In genomic region chr22:17105143-17106129, GRCh38 we compare ENCODE assay signal across 24 cellular contexts. TPM values are rescaled to one million over a fixed set of nuclear protein-coding genes. Genes with fewer than 3 reads are reported as not detected.
A peak's percentile ranks its signal among the peaks of the same experiment; 100 is the strongest.
DNase-seq lines count a peak whose midpoint lies in the region; ATAC-seq and TF ChIP-seq lines count a peak whose summit lies in the region.
"Had no signal": no experiment of that assay in that cellular context is flagged by ENCODE, and none has a peak within 500 bp of the region (broad histone marks: within the 10 kb centered on the region; RNA-seq: fewer than 3 reads in every experiment).

No MANE protein-coding gene starts in this region.

- H3K4me1 ChIP-seq in CD4-positive, alpha-beta memory T cell (ENCODE audit: insufficient read depth, low read length): peaks cover 41% of the 10 kb centered on the region
- H3K4me1 ChIP-seq in osteoblast (ENCODE audit: insufficient read depth, low read length) (no peaks in the 10 kb centered on the region), OCI-LY7 (ENCODE audit: insufficient read depth, low read length, poor library complexity, severe bottlenecking) (no peaks in the 10 kb centered on the region)
- H3K4me1 ChIP-seq: ascending aorta had no signal

- H3K27me3 ChIP-seq in CD4-positive, alpha-beta memory T cell (ENCODE audit: insufficient read depth, low read length): no peaks in the 10 kb centered on the region
- H3K27me3 ChIP-seq in osteoblast (ENCODE audit: insufficient read depth, low read length): no peaks in the 10 kb centered on the region
- H3K27me3 ChIP-seq: ascending aorta, dorsolateral prefrontal cortex had no signal

- POLR2A ChIA-PET in CD4-positive, alpha-beta memory T cell (lab: Charles Lee; ENCODE audit: partially characterized antibody): interaction anchor here (1.1 to 1.9 kb wide), 3 partner anchors 12 to 21 kb away, joined by 3 to 17 read pairs (median 5); partner anchors contain the start of gene IL17RA
- POLR2A ChIA-PET in OCI-LY7 (lab: Charles Lee): interaction anchor here (0.7 kb wide), 1 partner anchor 447 kb away, joined by 4 read pairs; no protein-coding TSS in a partner anchor

- intact Hi-C loops in CD4-positive, alpha-beta memory T cell (cut with micrococcal nuclease): loop anchor here (2.0 kb wide), 1 partner anchor 19 kb away; no protein-coding TSS in a partner anchor
- intact Hi-C loops in OCI-LY7 (cut with micrococcal nuclease; ENCODE audit: unreplicated experiment): no loop called here

- no peaks in the 10 kb centered on the region for H3K9me3 Mint-ChIP-seq in activated T-cell treated with anti-CD3 and anti-CD28 coated beads, Interleukin-2, amount 50 U/mL, for 72 hours
- H3K9me3 Mint-ChIP-seq in CD4-positive, alpha-beta memory T cell: no peaks in the 10 kb centered on the region
- H3K9me3 Mint-ChIP-seq: T-helper 1 cell treated with Interleukin-12 subunit alpha and Interleukin-12 subunit beta and Interleukin-4 antibody, amounts not matched to agents 30 μg/mL and 1 μg/mL, for 36 hours had no signal

- H3K9me2 ChIP-seq in OCI-LY7 (ENCODE audit: insufficient read depth, low read length): no peaks in the 10 kb centered on the region

- TF ChIP-seq CTCF in osteoblast (IDR thresholded peaks at IDR 0.05; ENCODE audit: extremely low read depth, low read depth, low read length): no peak
- no peak for TF ChIP-seq CTCF in OCI-LY7 (conservative IDR thresholded peaks at IDR 0.05; ENCODE audit: low read length)

- BruUV-seq in OCI-LY7 (replicated peaks; lab: Mats Ljungman, UMichigan): no TSS peak

- peaks cover 50% of the 10 kb centered on the region for H3K4me1 Mint-ChIP-seq in activated T-cell treated with anti-CD3 and anti-CD28 coated beads, Interleukin-2, amount 50 U/mL, for 72 hours (ENCODE audit: low read depth)
- peaks cover 31 to 67% (median 49%) of the 10 kb centered on the region in 4 donors for H3K4me1 Mint-ChIP-seq in CD4-positive, alpha-beta memory T cell
- H3K4me1 Mint-ChIP-seq in T-helper 17 cell: peaks cover 27% of the 10 kb centered on the region

- no peak overlapping the region for H3K4me3 ChIP-seq in CD4-positive, alpha-beta memory T cell (ENCODE audit: low read length in 2 of 2)
- H3K4me3 ChIP-seq in osteoblast (ENCODE audit: insufficient read depth, low read length) (no peak overlapping the region), OCI-LY7 (ENCODE audit: low read depth, low read length, poor library complexity, severe bottlenecking) (no peak overlapping the region)
- H3K4me3 ChIP-seq: ascending aorta, dorsolateral prefrontal cortex had no signal

- H2AFZ ChIP-seq in osteoblast (ENCODE audit: low read length): no peak overlapping the region
- H2AFZ ChIP-seq in OCI-LY7 (ENCODE audit: low read length): no peak overlapping the region

- CTCF ChIA-PET in CD4-positive, alpha-beta memory T cell (lab: Charles Lee; ENCODE audit: partially characterized antibody): interaction anchor here (0.9 kb wide), 1 partner anchor 8 kb away, joined by 3 read pairs; no protein-coding TSS in a partner anchor
- CTCF ChIA-PET in OCI-LY7 (lab: Charles Lee; ENCODE audit: unreplicated experiment): no interaction called here

- no peak overlapping the region for H3K4me2 ChIP-seq in osteoblast (ENCODE audit: insufficient read depth, low read length)
- H3K4me2 ChIP-seq in OCI-LY7 (ENCODE audit: low read length): no peak overlapping the region

- no peaks in the 10 kb centered on the region for H3K27me3 Mint-ChIP-seq in activated T-cell treated with anti-CD3 and anti-CD28 coated beads, Interleukin-2, amount 50 U/mL, for 72 hours (ENCODE audit: low read depth)
- H3K27me3 Mint-ChIP-seq in CD4-positive, alpha-beta memory T cell: no peaks in the 10 kb centered on the region
- no peaks in the 10 kb centered on the region for H3K27me3 Mint-ChIP-seq in T-helper 17 cell

- H3K79me2 ChIP-seq in osteoblast (ENCODE audit: insufficient read depth, low read length): no peaks in the 10 kb centered on the region
- no peaks in the 10 kb centered on the region for H3K79me2 ChIP-seq in OCI-LY7 (ENCODE audit: insufficient read depth, low read depth, low read length)

- H3K27ac ChIP-seq in CD4-positive, alpha-beta memory T cell (ENCODE audit: low read depth, low read length): no peak overlapping the region
- H3K27ac ChIP-seq in osteoblast (ENCODE audit: low read depth, low read length) (no peak overlapping the region), OCI-LY7 (ENCODE audit: low read depth, low read length, poor library complexity, severe bottlenecking) (no peak overlapping the region)
- H3K27ac ChIP-seq: ascending aorta, C4-2B had no signal

- DNase-seq in activated T-cell treated with anti-CD3 and anti-CD28 coated beads, Interleukin-2, amount 50 U/mL, for 72 hours: no peak
- no peak for DNase-seq in activated T-cell treated with anti-CD3 and anti-CD28 coated beads, Interleukin-2, amount 50 U/mL, for 1 hour
- no peak for DNase-seq in CD4-positive, alpha-beta memory T cell
- DNase-seq in T-helper 17 cell (no peak), osteoblast (ENCODE audit: insufficient read length, low spot score, missing footprints) (peak; percentile 80), OCI-LY7 (ENCODE audit: low spot score) (no peak), putamen (ENCODE audit: low spot score) (no peak)
- DNase-seq: ACHN; activated CD4-positive, alpha-beta T cell treated with anti-CD3 and anti-CD28 coated beads for 48 hours; central memory CD4-positive, alpha-beta T cell; dorsolateral prefrontal cortex; islet precursor cell; midbrain; NCI-H1105 treated with DMSO at 0.1 percent for 48 hours; NCI-H2029 treated with DMSO at 0.1 percent for 48 hours; NCI-H2227 treated with DMSO at 0.1 percent for 48 hours; NCI-H69; RPMI8226; stimulated activated CD8-positive, alpha-beta memory T cell treated with anti-CD3 and anti-CD28 coated beads, Interleukin-4, amount 100 ng/mL, for 48 hours; substantia nigra had no signal

- peak overlapping the region in 1 of 2 donors; percentile 41 for H3K4me3 Mint-ChIP-seq in activated T-cell treated with anti-CD3 and anti-CD28 coated beads, Interleukin-2, amount 50 U/mL, for 72 hours
- H3K4me3 Mint-ChIP-seq in CD4-positive, alpha-beta memory T cell: peak overlapping the region in 1 of 8 donors; percentile 78
- peak overlapping the region; percentile 36 for H3K4me3 Mint-ChIP-seq in T-helper 17 cell

- H3K36me3 Mint-ChIP-seq in activated T-cell treated with anti-CD3 and anti-CD28 coated beads, Interleukin-2, amount 50 U/mL, for 72 hours (ENCODE audit: insufficient read depth in 2 of 2): peaks cover 16 to 18% of the 10 kb centered on the region in 2 donors
- H3K36me3 Mint-ChIP-seq in CD4-positive, alpha-beta memory T cell: peaks cover 55 to 69% of the 10 kb centered on the region in 2 donors
- H3K36me3 Mint-ChIP-seq in T-helper 17 cell (ENCODE audit: low read depth): peaks cover 12% of the 10 kb centered on the region

- no peaks in the 10 kb centered on the region for H4K20me1 ChIP-seq in osteoblast (ENCODE audit: insufficient read depth, low read length)
- H4K20me1 ChIP-seq in OCI-LY7 (ENCODE audit: insufficient read depth, low read length): no peaks in the 10 kb centered on the region

- H3K9me3 ChIP-seq in CD4-positive, alpha-beta memory T cell (ENCODE audit: control insufficient read depth in 1 of 2, low read length in 2 of 2): no peaks in the 10 kb centered on the region
- H3K9me3 ChIP-seq in T-helper 17 cell (ENCODE audit: control insufficient read depth, low read length, poor library complexity, severe bottlenecking): no peaks in the 10 kb centered on the region
- no peaks in the 10 kb centered on the region for H3K9me3 ChIP-seq in osteoblast (ENCODE audit: low read depth, low read length)
- no peaks in the 10 kb centered on the region for H3K9me3 ChIP-seq in OCI-LY7 (ENCODE audit: low read length)
- H3K9me3 ChIP-seq: ascending aorta had no signal

- peak overlapping the region; percentile 79 for H3K27ac Mint-ChIP-seq in activated T-cell treated with anti-CD3 and anti-CD28 coated beads, Interleukin-2, amount 50 U/mL, for 72 hours
- peak overlapping the region in 5 of 7 donors; percentile 15 to 85 (median 62) for H3K27ac Mint-ChIP-seq in CD4-positive, alpha-beta memory T cell
- peak overlapping the region; percentile 79 for H3K27ac Mint-ChIP-seq in T-helper 17 cell

- peaks cover 87% of the 10 kb centered on the region for H3K36me3 ChIP-seq in CD4-positive, alpha-beta memory T cell (ENCODE audit: insufficient read depth, low read length)
- peaks cover 16% of the 10 kb centered on the region for H3K36me3 ChIP-seq in osteoblast (ENCODE audit: insufficient read depth, low read length)
- H3K36me3 ChIP-seq in OCI-LY7 (ENCODE audit: insufficient read depth, low read length): peaks cover 12% of the 10 kb centered on the region; the same call in 1 of the 2 replicates

- ATAC-seq in activated T-cell treated with anti-CD3 and anti-CD28 coated beads, Interleukin-2, amount 50 U/mL, for 72 hours (replicated peaks in 1 of 2): no peak
- ATAC-seq in T-helper 17 cell: no peak
- ATAC-seq in HG02763 (IDR thresholded peaks at IDR 0.05; ENCODE audit: unreplicated experiment): no peak

RNA-seq across cellular contexts. Expression of gene TMEM121B, which starts 15.7 kb away (rescaled TPM):
- under 1 TPM; 0.07 TPM for total RNA-seq in activated T-cell treated with anti-CD3 and anti-CD28 coated beads, Interleukin-2, amount 50 U/mL, for 72 hours
- under 1 TPM in 1 of 2 experiments, not detected in 1; 0.12 TPM for total RNA-seq in CD4-positive, alpha-beta memory T cell
- polyA plus RNA-seq in CD4-positive, alpha-beta memory T cell: not detected
- total RNA-seq in T-helper 17 cell (under 1 TPM in 1 of 2 donors, not detected in 1; 0.20 TPM), osteoblast (under 0.01 TPM in 1 of 2 replicates, not detected in the other), OCI-LY7 (2022) (0.09 and 0.15 TPM in 2 replicates)
- total RNA-seq in OCI-LY7 (2014; rRNA removed; shearing (Covaris generic)): 0.32 and 0.33 TPM in 2 replicates

RNA-seq across cellular contexts. Expression of gene IL17RA, which starts 20.6 kb away (rescaled TPM):
- 10 to 100 TPM; 19.5 to 23.5 TPM for total RNA-seq in activated T-cell treated with anti-CD3 and anti-CD28 coated beads, Interleukin-2, amount 50 U/mL, for 72 hours
- 10 to 100 TPM; 71.6 to 77.2 TPM for total RNA-seq in CD4-positive, alpha-beta memory T cell
- 10 to 100 TPM; 19.8 to 39.9 TPM for polyA plus RNA-seq in CD4-positive, alpha-beta memory T cell
- total RNA-seq in T-helper 17 cell: 10 to 100 TPM; 26.2 to 31.0 TPM
- 6.2 TPM in 2 replicates for total RNA-seq in osteoblast
- 5.5 and 7.8 TPM in 2 replicates for total RNA-seq in OCI-LY7 (2014; rRNA removed; shearing (Covaris generic))
- 10.9 and 12.5 TPM in 2 replicates for total RNA-seq in OCI-LY7 (2022)

RNA-seq across cellular contexts. Expression of gene HDHD5, which starts 53.6 kb away (rescaled TPM):
- 10 to 100 TPM; 23.5 to 26.1 TPM for total RNA-seq in activated T-cell treated with anti-CD3 and anti-CD28 coated beads, Interleukin-2, amount 50 U/mL, for 72 hours
- 10 to 100 TPM; 23.1 to 23.3 TPM for total RNA-seq in CD4-positive, alpha-beta memory T cell
- polyA plus RNA-seq in CD4-positive, alpha-beta memory T cell: 10 to 100 TPM; 51.6 to 86.7 TPM
- total RNA-seq in T-helper 17 cell: 10 to 100 TPM; 16.7 to 17.4 TPM
- 25.6 and 31.8 TPM in 2 replicates for total RNA-seq in osteoblast
- total RNA-seq in OCI-LY7 (2014; rRNA removed; shearing (Covaris generic)): 77.3 and 84.6 TPM in 2 replicates
- 60.3 and 77.4 TPM in 2 replicates for total RNA-seq in OCI-LY7 (2022)
